ENCODE assay signal across 20 cellular contexts in genomic region chr14:101103321-101103901, GRCh38.
DNase-seq lines count a peak whose midpoint lies in the region; ATAC-seq, FAIRE-seq and TF ChIP-seq lines count a peak whose summit lies in the region.
"Had no signal": no experiment of that assay in that cellular context is flagged by ENCODE, and none has a peak within 500 bp of the region (broad histone marks: within the 10 kb centered on the region; RNA-seq: fewer than 3 reads in every experiment).

No MANE protein-coding gene starts in this region.

- H3K27ac ChIP-seq in kidney (ENCODE audit: low read depth in 2 of 2, low read length in 2 of 2) (no peak overlapping the region), thyroid gland (no peak overlapping the region)

- no peaks in the 10 kb centered on the region for H3K27me3 ChIP-seq in H7 (ENCODE audit: control insufficient read depth, insufficient read depth, low read length)
- no peaks in the 10 kb centered on the region for H3K27me3 ChIP-seq in thyroid gland

- peaks cover 0 to 13% of the 10 kb centered on the region in 2 donors for H3K9me3 ChIP-seq in kidney (ENCODE audit: control insufficient read depth in 1 of 2, low read length in 2 of 2)
- H3K9me3 ChIP-seq in thyroid gland: no peaks in the 10 kb centered on the region

- in situ Hi-C loops in KBM-7 (cut with MboI; ENCODE audit: low pct_unique_long_range_greater_than_20kb, low sequenced_read_pairs): no loop called here

- H3K9me3 Mint-ChIP-seq in WTC11: peaks cover 20% of the 10 kb centered on the region

- H3K27ac Mint-ChIP-seq in WTC11: no peak overlapping the region

- H3K4me3 Mint-ChIP-seq in WTC11: no peak overlapping the region

- TF ChIP-seq CTCF in WTC11 (IDR thresholded peaks at IDR 0.05) (no peak), kidney (IDR thresholded peaks at IDR 0.05; ENCODE audit: borderline replicate concordance, extremely low read depth, insufficient read depth) (no peak), thyroid gland (IDR thresholded peaks at IDR 0.05) (no peak)

- H3K4me1 ChIP-seq in kidney (ENCODE audit: control insufficient read depth in 1 of 2, insufficient read depth in 1 of 2, low read depth in 1 of 2, low read length in 2 of 2) (no peaks in the 10 kb centered on the region), thyroid gland (no peaks in the 10 kb centered on the region)

- DNase-seq in H7 (peak; percentile 72), WTC11 (ENCODE audit: low spot score) (no peak), kidney (peak; percentile 69), sciatic nerve (ENCODE audit: low spot score) (peak; percentile 43), KBM-7 (no peak), SHP77 treated with DMSO at 0.1 percent for 48 hours (lab: John Stamatoyannopoulos, UW) (no peak), thyroid gland (no peak)
- DNase-seq: activated naive CD4-positive, alpha-beta T cell; hypothalamus; KG1; left colon; NCI-H2029 treated with DMSO at 0.1 percent for 48 hours; nucleus accumbens; SIG-M5; stimulated activated CD4-positive, alpha-beta T cell treated with anti-CD3 and anti-CD28 coated beads, Interleukin-2, amount 100 ng/mL, for 24 hours had no signal

- intact Hi-C loops in kidney (cut with DNase I) (no loop called here), sciatic nerve (cut with DNase I) (no loop called here), thyroid gland (cut with DNase I) (no loop called here)

- TF ChIP-seq POLR2A in thyroid gland (IDR thresholded peaks at IDR 0.05): no peak

- H3K27me3 Mint-ChIP-seq in WTC11 (ENCODE audit: low read depth): no peaks in the 10 kb centered on the region; the same call in 1 of the 2 replicates

- 93 to 94% methylated on average over 23 to 25 of the region's 26 CpGs for WGBS in thyroid gland, 2 donors

- FAIRE-seq in kidney (lab: Jason Lieb, UNC): no peak
- FAIRE-seq: astrocyte, endometrium, GM19239 had no signal

- CTCF ChIA-PET in WTC11 (lab: Charles Lee): interaction anchor here (1.0 to 1.4 kb wide), 2 partner anchors 197 to 424 kb away, joined by 3 read pairs; no protein-coding TSS in a partner anchor

- ATAC-seq in WTC11 (peak; percentile 57; the same call in 1 of the 2 replicates), sciatic nerve (peak; percentile 49), HG02884 (IDR thresholded peaks at IDR 0.05; ENCODE audit: unreplicated experiment) (no peak)
- ATAC-seq: HCT116, left colon had no signal

- H3K4me3 ChIP-seq in H7 (ENCODE audit: insufficient read depth, low read depth, low read length): no peak overlapping the region
- no peak overlapping the region for H3K4me3 ChIP-seq in kidney (ENCODE audit: low read length in 2 of 2)
- no peak overlapping the region for H3K4me3 ChIP-seq in thyroid gland (replicated peaks in 1 of 3)

- peaks cover 13% of the 10 kb centered on the region for H3K4me1 Mint-ChIP-seq in WTC11

- no peak overlapping the region for H3K9ac ChIP-seq in kidney (ENCODE audit: low read length in 2 of 2)

- peaks cover 13% of the 10 kb centered on the region for H3K36me3 Mint-ChIP-seq in WTC11

- POLR2A ChIA-PET in WTC11 (lab: Charles Lee): interaction anchor here (0.6 kb wide), 1 partner anchor 56 kb away, joined by 3 read pairs; no protein-coding TSS in a partner anchor

- H3K36me3 ChIP-seq in H7 (replicated peaks; ENCODE audit: control insufficient read depth, insufficient read depth, low read length) (no peaks in the 10 kb centered on the region), kidney (ENCODE audit: control insufficient read depth in 1 of 2, insufficient read depth in 2 of 2, low read length in 2 of 2) (no peaks in the 10 kb centered on the region), thyroid gland (no peaks in the 10 kb centered on the region)

TF ChIP-seq in WTC11, 78 proteins besides CTCF, POLR2A, EP300 and RAD21 (continues in another document):
- TF ChIP-seq HMGXB4 (CRISPR knock-in tag; IDR thresholded peaks at IDR 0.05): no peak
- TF ChIP-seq ZNF232 (CRISPR knock-in tag; IDR thresholded peaks at IDR 0.05): no peak
- TF ChIP-seq ERG (CRISPR knock-in tag; IDR thresholded peaks at IDR 0.05): no peak
- no peak for TF ChIP-seq ZNF532 (CRISPR knock-in tag; IDR thresholded peaks at IDR 0.05; ENCODE audit: borderline replicate concordance)
- no peak for TF ChIP-seq USF1 (CRISPR knock-in tag; IDR thresholded peaks at IDR 0.05)
- no peak for TF ChIP-seq E2F4 (CRISPR knock-in tag; IDR thresholded peaks at IDR 0.05; ENCODE audit: borderline replicate concordance, low read depth)
- no peak for TF ChIP-seq IRF1 (CRISPR knock-in tag; IDR thresholded peaks at IDR 0.05)
- no peak for TF ChIP-seq ZNF121 (CRISPR knock-in tag; IDR thresholded peaks at IDR 0.05)

Comparison
In these comparisons a context has a peak if more than half of its experiments do, and no peak if none do; other contexts are left out.
1. DNase-seq: peak in H7 (single experiment), kidney (single experiment) and sciatic nerve (single experiment); none in WTC11 (single experiment), KBM-7 (single experiment), SHP77 treated with DMSO at 0.1 percent for 48 hours (single experiment) and thyroid gland (0 of 2).